Comparison of ENCODE assay signal across 23 cellular contexts in genomic region chr1:14650951-14651350, GRCh38.
"Had no signal": no experiment of that assay in that cellular context is flagged by ENCODE, and none has a peak within 500 bp of the region (broad histone marks: within the 10 kb centered on the region; RNA-seq: fewer than 3 reads in every experiment).

No MANE protein-coding gene starts in this region.

- H3K27me3 Mint-ChIP-seq: activated CD4-positive, alpha-beta T cell treated with anti-CD3 and anti-CD28 coated beads, Interleukin-2, amount 10 ng/mL, durations not matched to agents 24 days and 14 days; activated CD8-positive, alpha-beta memory T cell treated with anti-CD3 and anti-CD28 coated beads, Interleukin-2, amount 10 ng/mL, durations not matched to agents 7 days and 5 days; activated CD8-positive, alpha-beta T cell treated with anti-CD3 and anti-CD28 coated beads for 36 hours had no signal

- H3K36me3 ChIP-seq: lower lobe of right lung, pancreas, stomach, uterus had no signal

- H3K27ac Mint-ChIP-seq: activated CD4-positive, alpha-beta T cell treated with anti-CD3 and anti-CD28 coated beads, Interleukin-2, amount 10 ng/mL, durations not matched to agents 24 days and 14 days; activated CD8-positive, alpha-beta memory T cell treated with anti-CD3 and anti-CD28 coated beads, Interleukin-2, amount 10 ng/mL, durations not matched to agents 7 days and 5 days; activated CD8-positive, alpha-beta T cell treated with anti-CD3 and anti-CD28 coated beads for 36 hours; natural killer cell; stimulated activated memory B cell treated with anti-CD40 and anti-IgM and Interleukin-4, amounts not matched to agents 10 μg/mL and 1 μg/mL and 100 μg/mL, for 72 hours had no signal

- H3K4me1 Mint-ChIP-seq: activated CD4-positive, alpha-beta T cell treated with anti-CD3 and anti-CD28 coated beads, Interleukin-2, amount 10 ng/mL, durations not matched to agents 24 days and 14 days; activated CD8-positive, alpha-beta memory T cell treated with anti-CD3 and anti-CD28 coated beads, Interleukin-2, amount 10 ng/mL, durations not matched to agents 7 days and 5 days; central memory CD8-positive, alpha-beta T cell; natural killer cell; stimulated activated memory B cell treated with anti-CD40 and anti-IgM and Interleukin-4, amounts not matched to agents 10 μg/mL and 1 μg/mL and 100 μg/mL, for 72 hours had no signal

- DNase-seq: activated CD4-positive, alpha-beta T cell treated with anti-CD3 and anti-CD28 coated beads, Interleukin-2, amount 10 ng/mL, durations not matched to agents 24 days and 14 days; activated CD8-positive, alpha-beta memory T cell treated with anti-CD3 and anti-CD28 coated beads, Interleukin-2, amount 10 ng/mL, durations not matched to agents 7 days and 5 days; activated CD8-positive, alpha-beta T cell treated with anti-CD3 and anti-CD28 coated beads for 36 hours; activated gamma-delta T cell; activated naive CD4-positive, alpha-beta T cell treated with anti-CD3 and anti-CD28 coated beads, Interleukin-2, amount 50 U/mL, for 16 hours; activated T-cell treated with anti-CD3 and anti-CD28 coated beads for 4 hours; body of pancreas; kidney; lower lobe of right lung; natural killer cell; pancreas; small intestine; stimulated activated CD4-positive, alpha-beta T cell treated with anti-CD3 and anti-CD28 coated beads, Interleukin-15, amount 100 ng/mL, for 24 hours; stomach; testis; trophoblast cell; uterus had no signal

- H3K4me3 ChIP-seq: body of pancreas, lower lobe of right lung, pancreas, stomach, testis, uterus had no signal

- H3K27me3 ChIP-seq: body of pancreas, pancreas, stomach, testis, uterus had no signal

- H3K4me3 Mint-ChIP-seq: activated CD4-positive, alpha-beta T cell treated with anti-CD3 and anti-CD28 coated beads, Interleukin-2, amount 10 ng/mL, durations not matched to agents 24 days and 14 days; activated CD8-positive, alpha-beta memory T cell treated with anti-CD3 and anti-CD28 coated beads, Interleukin-2, amount 10 ng/mL, durations not matched to agents 7 days and 5 days; activated CD8-positive, alpha-beta T cell treated with anti-CD3 and anti-CD28 coated beads for 36 hours; central memory CD8-positive, alpha-beta T cell; natural killer cell; stimulated activated memory B cell treated with anti-CD40 and anti-IgM and Interleukin-4, amounts not matched to agents 10 μg/mL and 1 μg/mL and 100 μg/mL, for 72 hours had no signal

- H3K36me3 Mint-ChIP-seq: activated CD8-positive, alpha-beta memory T cell treated with anti-CD3 and anti-CD28 coated beads, Interleukin-2, amount 10 ng/mL, durations not matched to agents 7 days and 5 days; natural killer cell; stimulated activated memory B cell treated with anti-CD40 and anti-IgM and Interleukin-4, amounts not matched to agents 10 μg/mL and 1 μg/mL and 100 μg/mL, for 72 hours had no signal

- H3K9me3 Mint-ChIP-seq: activated CD4-positive, alpha-beta T cell treated with anti-CD3 and anti-CD28 coated beads, Interleukin-2, amount 10 ng/mL, durations not matched to agents 24 days and 14 days; activated CD8-positive, alpha-beta T cell treated with anti-CD3 and anti-CD28 coated beads for 36 hours; central memory CD8-positive, alpha-beta T cell; natural killer cell; stimulated activated memory B cell treated with anti-CD40 and anti-IgM and Interleukin-4, amounts not matched to agents 10 μg/mL and 1 μg/mL and 100 μg/mL, for 72 hours had no signal

- ATAC-seq: activated CD4-positive, CD25-positive, alpha-beta regulatory T cell treated with anti-CD3 and anti-CD28 coated beads, Interleukin-2, amount 50 U/mL, for 24 hours; activated CD8-positive, alpha-beta memory T cell treated with anti-CD3 and anti-CD28 coated beads, Interleukin-2, amount 10 ng/mL, durations not matched to agents 7 days and 5 days; activated CD8-positive, alpha-beta T cell treated with anti-CD3 and anti-CD28 coated beads for 36 hours; body of pancreas; left lobe of liver; lower lobe of right lung; natural killer cell; sciatic nerve; stimulated activated memory B cell treated with anti-CD40 and anti-IgM and Interleukin-4, amounts not matched to agents 10 μg/mL and 1 μg/mL and 100 μg/mL, for 72 hours had no signal

- H3K27ac ChIP-seq: body of pancreas, epithelial cell of prostate, lower lobe of right lung, pancreas, stomach, testis, uterus had no signal
